In the genomic region with DNA sequence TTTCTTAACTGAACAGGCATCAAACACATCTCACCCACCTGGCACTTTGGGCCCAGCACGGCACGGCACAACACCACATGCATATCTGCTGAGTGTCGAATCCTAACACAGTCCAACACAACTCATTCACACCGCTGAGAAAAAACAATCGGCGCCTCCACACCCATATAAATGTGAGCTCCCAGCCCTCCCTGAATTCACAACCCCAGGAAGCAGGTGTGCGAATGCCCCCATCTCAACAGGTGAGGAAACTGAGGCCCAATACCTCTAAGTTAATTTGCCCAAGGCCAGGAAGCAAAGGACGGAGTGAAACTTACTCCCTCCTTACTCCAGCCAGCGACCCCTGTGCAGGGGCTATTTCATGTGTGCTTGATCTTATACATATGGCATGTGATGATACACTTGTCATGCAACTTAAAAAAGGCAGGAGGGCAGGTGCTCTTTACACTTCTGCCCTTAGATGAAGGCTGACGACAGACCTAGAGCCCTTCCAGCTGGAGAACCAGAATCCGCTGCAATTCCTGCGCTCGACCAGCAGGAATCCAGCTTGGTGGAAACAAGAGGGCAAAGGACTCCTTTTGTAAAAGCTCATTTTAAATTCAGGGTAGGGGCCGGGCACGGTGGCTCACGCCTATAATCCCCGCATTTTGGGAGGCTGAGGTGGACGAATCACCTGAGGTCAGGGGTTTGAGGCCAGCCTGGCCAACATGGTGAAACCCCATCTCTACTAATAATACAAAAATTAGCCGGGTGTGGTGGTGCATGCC, we compare ENCODE assay signal across 19 cellular contexts.
A peak's percentile ranks its signal among the peaks of the same experiment; 100 is the strongest.
DNase-seq lines count a peak whose midpoint lies in the region; ATAC-seq and TF ChIP-seq lines count a peak whose summit lies in the region.
"Had no signal": no experiment of that assay in that cellular context is flagged by ENCODE, and none has a peak within 500 bp of the region (broad histone marks: within the 10 kb centered on the region; RNA-seq: fewer than 3 reads in every experiment).

No MANE protein-coding gene starts in this region.

- ATAC-seq in HG03196 (IDR thresholded peaks at IDR 0.05; ENCODE audit: unreplicated experiment) = no peak
- ATAC-seq: CD8-positive, alpha-beta T cell; GM12878; left lobe of liver had no signal

- no peak overlapping the region for H3K4me3 Mint-ChIP-seq in osteocyte (ENCODE audit: unreplicated experiment)
- H3K4me3 Mint-ChIP-seq: activated naive CD4-positive, alpha-beta T cell treated with anti-CD3 and anti-CD28 coated beads for 36 hours; CD8-positive, alpha-beta T cell had no signal

- peaks cover 14% of the 10 kb centered on the region for H3K4me1 Mint-ChIP-seq in osteocyte (ENCODE audit: unreplicated experiment)

- TF ChIP-seq CTCF in HFF-Myc (IDR thresholded peaks at IDR 0.05; ENCODE audit: low read depth, low read length, missing control alignments) (peak; percentile 13), epithelial cell of proximal tubule (conservative IDR thresholded peaks at IDR 0.05; ENCODE audit: low read depth, low read length) (peak; percentile 22), osteocyte (IDR thresholded peaks at IDR 0.05) (peak; percentile 19)

- H3K36me3 Mint-ChIP-seq in osteocyte (ENCODE audit: unreplicated experiment) = peaks cover 41% of the 10 kb centered on the region

- H3K27ac Mint-ChIP-seq in osteocyte (ENCODE audit: unreplicated experiment) = no peak overlapping the region
- H3K27ac Mint-ChIP-seq: activated naive CD4-positive, alpha-beta T cell treated with anti-CD3 and anti-CD28 coated beads for 36 hours; CD8-positive, alpha-beta T cell had no signal

- H3K9me3 Mint-ChIP-seq in osteocyte (ENCODE audit: unreplicated experiment) = no peaks in the 10 kb centered on the region
- H3K9me3 Mint-ChIP-seq: activated naive CD4-positive, alpha-beta T cell treated with anti-CD3 and anti-CD28 coated beads for 36 hours; CD8-positive, alpha-beta T cell had no signal

- H3K4me3 ChIP-seq in HFF-Myc (replicated peaks; ENCODE audit: low read depth, low read length) (no peak overlapping the region), epithelial cell of proximal tubule (ENCODE audit: low read depth, low read length) (no peak overlapping the region)
- H3K4me3 ChIP-seq: GM12878, MG63, tibial nerve had no signal

- peak; percentile 7 for DNase-seq in DMS 273 (lab: John Stamatoyannopoulos, UW; ENCODE audit: unreplicated experiment)
- DNase-seq in DMS 273 treated with DMSO at 0.1 percent for 48 hours (lab: John Stamatoyannopoulos, UW) = no peak
- no peak for DNase-seq in HFF-Myc (ENCODE audit: extremely low read depth, low read depth)
- no peak for DNase-seq in epithelial cell of proximal tubule (ENCODE audit: low read depth)
- DNase-seq in osteocyte (ENCODE audit: extremely low spot score, unreplicated experiment) = no peak
- DNase-seq in inferior parietal cortex (ENCODE audit: extremely low spot score) = no peak
- DNase-seq in NCI-H446 treated with DMSO at 0.1 percent for 48 hours (lab: John Stamatoyannopoulos, UW) = no peak
- DNase-seq: activated CD8-positive, alpha-beta memory T cell treated with anti-CD3 and anti-CD28 coated beads, Interleukin-2, amount 50 U/mL, for 4 hours; activated naive CD4-positive, alpha-beta T cell treated with anti-CD3 and anti-CD28 coated beads for 36 hours; CD8-positive, alpha-beta T cell; MG63; NCI-H187; NCI-H510A treated with DMSO at 0.1 percent for 48 hours; SIG-M5; T-helper 2 cell had no signal

- H3K27me3 Mint-ChIP-seq in osteocyte (ENCODE audit: unreplicated experiment) = no peaks in the 10 kb centered on the region
